ENCODE assay signal across 1 cellular context in genomic region chr21:46171996-46172862, GRCh38.
A peak's percentile ranks its signal among the peaks of the same experiment; 100 is the strongest.
TF ChIP-seq lines count a peak whose summit lies in the region.

No MANE protein-coding gene starts in this region.

TF ChIP-seq in K562, 482 proteins besides CTCF, POLR2A, EP300 and RAD21:
- peak; percentile 55 for TF ChIP-seq CBFA2T3 (IDR thresholded peaks at IDR 0.05)
- TF ChIP-seq TAL1 (IDR thresholded peaks at IDR 0.05): 0 out of 2 replicates have a peak, but pooled peaks have one; percentile 11
- TF ChIP-seq CBFA2T2 (conservative IDR thresholded peaks at IDR 0.05): peak; percentile 36; the same call in 1 of the 2 replicates
- TF ChIP-seq RBM14 (IDR thresholded peaks at IDR 0.05; ENCODE audit: borderline replicate concordance, insufficient read depth, low read depth, low read length): no peak
- TF ChIP-seq TCF3 (CRISPR knock-in tag; IDR thresholded peaks at IDR 0.05): peak; percentile 31; the same call in 1 of the 2 replicates
